Comparison of ENCODE assay signal across 8 cellular contexts in genomic region chr1:174815036-174815435, GRCh38.
DNase-seq lines count a peak whose midpoint lies in the region; ATAC-seq, FAIRE-seq and TF ChIP-seq lines count a peak whose summit lies in the region.
"Had no signal": no experiment of that assay in that cellular context is flagged by ENCODE, and none has a peak within 500 bp of the region (broad histone marks: within the 10 kb centered on the region; RNA-seq: fewer than 3 reads in every experiment).

No MANE protein-coding gene starts in this region.

- BruUV-seq in OCI-LY7 (replicated peaks; lab: Mats Ljungman, UMichigan) = no TSS peak

- peaks cover 11% of the 10 kb centered on the region; the same call in 1 of the 2 replicates for H3K79me2 ChIP-seq in OCI-LY7 (ENCODE audit: insufficient read depth, low read depth, low read length)

- H3K9me3 ChIP-seq in OCI-LY7 (ENCODE audit: low read length) = no peaks in the 10 kb centered on the region

- H4K20me1 ChIP-seq in OCI-LY7 (ENCODE audit: insufficient read depth, low read length) = no peaks in the 10 kb centered on the region

- FAIRE-seq in GM12891 (lab: Jason Lieb, UNC) = peak; percentile 26

- H3K36me3 ChIP-seq in OCI-LY7 (ENCODE audit: insufficient read depth, low read length) = peaks cover 34% of the 10 kb centered on the region

- H3K4me2 ChIP-seq in OCI-LY7 (ENCODE audit: low read length) = peak overlapping the region; percentile 70

- no peak for TF ChIP-seq POLR2A in GM12891 (IDR thresholded peaks at IDR 0.05; ENCODE audit: low read depth, low read length)

- no peak for DNase-seq in GM12891 (ENCODE audit: insufficient read length, low spot score)
- peak; percentile 36 for DNase-seq in OCI-LY7 (ENCODE audit: low spot score)
- DNase-seq in foreskin keratinocyte = peak; percentile 80 to 91
- DNase-seq in retina = no peak
- DNase-seq in amniotic stem cell (lab: John Stamatoyannopoulos, UW) = no peak
- DNase-seq: OCI-M1 had no signal

- H3K4me3 ChIP-seq in OCI-LY7 (ENCODE audit: low read depth, low read length, poor library complexity, severe bottlenecking) = peak overlapping the region; percentile 37

- no peaks in the 10 kb centered on the region for H3K9me2 ChIP-seq in OCI-LY7 (ENCODE audit: insufficient read depth, low read length)

- intact Hi-C loops in OCI-LY7 (cut with micrococcal nuclease; ENCODE audit: unreplicated experiment) = loop anchor here (2.0 to 10.0 kb wide), 3 partner anchors 43 to 540 kb away; no protein-coding TSS in a partner anchor

- H2AFZ ChIP-seq in OCI-LY7 (ENCODE audit: low read length) = peak overlapping the region; percentile 30; the same call in 1 of the 2 replicates

- no peak for TF ChIP-seq CTCF in OCI-LY7 (conservative IDR thresholded peaks at IDR 0.05; ENCODE audit: low read length)
- no peak for TF ChIP-seq CTCF in foreskin keratinocyte (conservative IDR thresholded peaks at IDR 0.05)

- CTCF ChIA-PET in OCI-LY7 (lab: Charles Lee; ENCODE audit: unreplicated experiment) = no interaction called here

- no peaks in the 10 kb centered on the region for H3K27me3 ChIP-seq in foreskin keratinocyte

- POLR2A ChIA-PET in OCI-LY7 (lab: Charles Lee) = interaction anchor here (0.8 to 3.1 kb wide), 7 partner anchors 15 to 122 kb away, joined by 3 to 24 read pairs (median 5); no protein-coding TSS in a partner anchor

- peak; percentile 46 for ATAC-seq in GM21786 (IDR thresholded peaks at IDR 0.05; ENCODE audit: unreplicated experiment)
- peak; percentile 92 for ATAC-seq in foreskin keratinocyte
- no peak for ATAC-seq in HG03469 (IDR thresholded peaks at IDR 0.05; ENCODE audit: unreplicated experiment)

- H3K27ac ChIP-seq in OCI-LY7 (ENCODE audit: low read depth, low read length, poor library complexity, severe bottlenecking) (peak overlapping the region; percentile 77), foreskin keratinocyte (peak overlapping the region; percentile 44)

- H3K4me1 ChIP-seq in OCI-LY7 (ENCODE audit: insufficient read depth, low read length, poor library complexity, severe bottlenecking) (peaks cover 87% of the 10 kb centered on the region), foreskin keratinocyte (peaks cover 40% of the 10 kb centered on the region)

TF ChIP-seq in GM12891, 5 proteins besides CTCF, POLR2A, EP300 and RAD21:
- TF ChIP-seq PAX5 (IDR thresholded peaks at IDR 0.05; ENCODE audit: insufficient read depth, low read length, severe bottlenecking) (no peak), SPI1 (IDR thresholded peaks at IDR 0.05; ENCODE audit: low read depth, low read length) (peak; percentile 38; the same call in 1 of the 2 replicates)

Comparison
In these comparisons a context has a peak if more than half of its experiments do, and no peak if none do; other contexts are left out.
1. DNase-seq: peak in OCI-LY7 (single experiment) and foreskin keratinocyte (2 of 2); none in GM12891 (single experiment), retina (single experiment) and amniotic stem cell (single experiment).